Comparison of ENCODE assay signal across 1 cellular context in genomic region chr5:538271-538771, GRCh38.
TF ChIP-seq lines count a peak whose summit lies in the region.

No MANE protein-coding gene starts in this region.

TF ChIP-seq in HepG2, 621 proteins besides CTCF, POLR2A, EP300 and RAD21:
- TF ChIP-seq ZSCAN9 (CRISPR knock-in tag; IDR thresholded peaks at IDR 0.05; ENCODE audit: borderline replicate concordance) (no peak), RBAK (CRISPR knock-in tag; IDR thresholded peaks at IDR 0.05) (no peak), NFE2L2 (IDR thresholded peaks at IDR 0.05; ENCODE audit: low read length) (no peak), ZNF788 (CRISPR knock-in tag; IDR thresholded peaks at IDR 0.05; ENCODE audit: borderline replicate concordance) (no peak), ATF1 (CRISPR knock-in tag; IDR thresholded peaks at IDR 0.05) (no peak), ZNF333 (CRISPR knock-in tag; IDR thresholded peaks at IDR 0.05; ENCODE audit: borderline replicate concordance) (no peak), MIER2 (CRISPR knock-in tag; IDR thresholded peaks at IDR 0.05) (no peak), SMC3 (IDR thresholded peaks at IDR 0.05; ENCODE audit: low read length) (no peak), SAFB2 (CRISPR knock-in tag; IDR thresholded peaks at IDR 0.05; ENCODE audit: borderline replicate concordance, low read depth) (no peak), CEBPB (IDR thresholded peaks at IDR 0.05; ENCODE audit: borderline replicate concordance, low read depth, low read length) (no peak), GLMP (CRISPR knock-in tag; IDR thresholded peaks at IDR 0.05; ENCODE audit: borderline replicate concordance) (no peak), ZNF569 (CRISPR knock-in tag; IDR thresholded peaks at IDR 0.05; ENCODE audit: borderline replicate concordance) (no peak), MYC (CRISPR knock-in tag; IDR thresholded peaks at IDR 0.05; ENCODE audit: borderline replicate concordance) (no peak), NBN (conservative IDR thresholded peaks at IDR 0.05) (no peak), ZNF574 (CRISPR knock-in tag; IDR thresholded peaks at IDR 0.05) (no peak), ZNF839 (CRISPR knock-in tag; IDR thresholded peaks at IDR 0.05; ENCODE audit: borderline replicate concordance) (no peak), HOXA7 (CRISPR knock-in tag; IDR thresholded peaks at IDR 0.05) (no peak)
TF ChIP-seq in HepG2: peak in this region for 0.
